Comparison of ENCODE assay signal across 26 cellular contexts in the genomic region with DNA sequence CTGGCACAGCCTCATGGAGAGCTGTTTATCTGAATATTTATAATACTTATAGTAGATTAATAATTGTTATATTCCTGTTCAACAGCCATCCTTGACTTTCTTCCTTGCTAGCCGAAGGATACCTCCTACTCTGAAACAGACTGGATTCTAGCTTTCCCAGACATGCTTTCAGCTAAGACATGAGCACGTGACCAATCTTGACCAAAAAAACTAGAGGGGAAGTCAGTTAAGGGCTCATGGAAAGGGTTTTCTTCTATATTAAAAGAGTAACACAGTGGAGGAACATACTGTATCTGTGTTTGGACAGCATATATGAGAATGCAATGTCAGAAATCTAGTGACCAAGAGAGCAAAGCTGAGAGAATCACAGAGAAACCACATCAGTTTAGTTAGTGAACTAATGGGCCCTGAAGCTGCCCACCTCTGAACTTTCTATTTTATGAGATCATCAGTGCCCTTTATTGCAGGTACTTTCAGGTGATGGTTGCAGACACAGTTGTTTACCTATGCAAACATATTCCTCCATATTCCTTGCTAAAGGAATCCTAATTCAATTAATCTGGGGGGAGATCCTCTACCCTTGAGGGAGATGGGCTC.
"Had no signal": no experiment of that assay in that cellular context is flagged by ENCODE, and none has a peak within 500 bp of the region (broad histone marks: within the 10 kb centered on the region; RNA-seq: fewer than 3 reads in every experiment).

No MANE protein-coding gene starts in this region.

- FAIRE-seq: RCC 7860 had no signal

- H3K4me3 ChIP-seq: breast epithelium, SJSA1 had no signal

- H3K27ac Mint-ChIP-seq: activated B cell treated with CpG ODN at 0.5 μM for 24 hours; activated CD4-positive, alpha-beta T cell treated with anti-CD3 and anti-CD28 coated beads, Interleukin-2, amount 10 ng/mL, durations not matched to agents 24 days and 14 days; activated CD8-positive, alpha-beta memory T cell treated with anti-CD3 and anti-CD28 coated beads, Interleukin-2, amount 10 ng/mL, durations not matched to agents 7 days and 5 days; activated naive CD4-positive, alpha-beta T cell treated with anti-CD3 and anti-CD28 coated beads, Interleukin-2, amount 50 U/mL, for 24 hours; activated T-cell treated with anti-CD3 and anti-CD28 coated beads, Interleukin-2, amount 50 U/mL, for 24 hours; activated T-helper 1 cell treated with anti-CD3 and anti-CD28 coated beads, Interleukin-12 subunit alpha, Interleukin-12 subunit beta, Interleukin-2, Interleukin-4 antibody, amounts not matched to agents 30 ng/mL and 10 ng/mL and 1 ng/mL, durations not matched to agents 14 hours and 24 hours and 36 hours; T-helper 17 cell had no signal

- ATAC-seq: activated CD8-positive, alpha-beta memory T cell treated with anti-CD3 and anti-CD28 coated beads, Interleukin-2, amount 10 ng/mL, durations not matched to agents 7 days and 5 days; T-helper 17 cell had no signal

- H3K4me1 Mint-ChIP-seq: T-helper 17 cell had no signal

- H3K9me3 Mint-ChIP-seq: activated B cell treated with CpG ODN at 0.5 μM for 24 hours had no signal

- H3K27ac ChIP-seq: breast epithelium, SJSA1 had no signal

- H3K4me1 ChIP-seq: breast epithelium, SJSA1 had no signal

- H3K27me3 ChIP-seq: breast epithelium, SJSA1 had no signal

- H3K4me3 Mint-ChIP-seq: activated B cell treated with CpG ODN at 0.5 μM for 24 hours; activated CD4-positive, alpha-beta T cell treated with anti-CD3 and anti-CD28 coated beads, Interleukin-2, amount 10 ng/mL, durations not matched to agents 24 days and 14 days; activated CD8-positive, alpha-beta memory T cell treated with anti-CD3 and anti-CD28 coated beads, Interleukin-2, amount 10 ng/mL, durations not matched to agents 7 days and 5 days; activated naive CD4-positive, alpha-beta T cell treated with anti-CD3 and anti-CD28 coated beads, Interleukin-2, amount 50 U/mL, for 24 hours; activated T-cell treated with anti-CD3 and anti-CD28 coated beads, Interleukin-2, amount 50 U/mL, for 24 hours; activated T-helper 1 cell treated with anti-CD3 and anti-CD28 coated beads, Interleukin-12 subunit alpha, Interleukin-12 subunit beta, Interleukin-2, Interleukin-4 antibody, amounts not matched to agents 30 ng/mL and 10 ng/mL and 1 ng/mL, durations not matched to agents 14 hours and 24 hours and 36 hours; T-helper 17 cell had no signal

- H3K27me3 Mint-ChIP-seq: activated B cell treated with CpG ODN at 0.5 μM for 24 hours; activated CD4-positive, alpha-beta T cell treated with anti-CD3 and anti-CD28 coated beads, Interleukin-2, amount 10 ng/mL, durations not matched to agents 24 days and 14 days; activated CD8-positive, alpha-beta memory T cell treated with anti-CD3 and anti-CD28 coated beads, Interleukin-2, amount 10 ng/mL, durations not matched to agents 7 days and 5 days; activated T-cell treated with anti-CD3 and anti-CD28 coated beads, Interleukin-2, amount 50 U/mL, for 24 hours; T-helper 17 cell had no signal

- DNase-seq: activated B cell treated with CpG ODN at 0.5 μM for 24 hours; activated CD4-positive, alpha-beta T cell treated with anti-CD3 and anti-CD28 coated beads for 1 hour; activated CD4-positive, alpha-beta T cell treated with anti-CD3 and anti-CD28 coated beads, Interleukin-2, amount 10 ng/mL, durations not matched to agents 24 days and 14 days; activated CD4-positive, alpha-beta T cell treated with anti-CD3 and anti-CD28 coated beads, Interleukin-2, amount 50 U/mL, for 48 hours; activated CD8-positive, alpha-beta memory T cell treated with anti-CD3 and anti-CD28 coated beads, Interleukin-2, amount 10 ng/mL, durations not matched to agents 7 days and 5 days; activated effector memory CD4-positive, alpha-beta T cell treated with Interleukin-2 at 50 U/mL for 16 hours; activated naive CD4-positive, alpha-beta T cell; activated T-cell treated with anti-CD3 and anti-CD28 coated beads, Interleukin-2, amount 50 U/mL, for 24 hours; aorta; caudate nucleus; MM.1S; NCI-H1048; NCI-H1930; NCI-H2171; NCI-H2227 treated with DMSO at 0.1 percent for 48 hours; NCI-H446 treated with DMSO at 0.1 percent for 48 hours; NCI-H524 treated with DMSO at 0.1 percent for 48 hours; NK-92 treated with Interleukin-12 subunit alpha and Interleukin-12 subunit beta, amount 100 ng/mL, for 24 hours; SHP77; T-helper 17 cell; T-helper 9 cell had no signal

- H3K36me3 ChIP-seq: breast epithelium, SJSA1 had no signal

- H3K36me3 Mint-ChIP-seq: activated CD8-positive, alpha-beta memory T cell treated with anti-CD3 and anti-CD28 coated beads, Interleukin-2, amount 10 ng/mL, durations not matched to agents 7 days and 5 days; activated naive CD4-positive, alpha-beta T cell treated with anti-CD3 and anti-CD28 coated beads, Interleukin-2, amount 50 U/mL, for 24 hours had no signal
